1 cellular context compared by ENCODE assay signal in the genomic region with DNA sequence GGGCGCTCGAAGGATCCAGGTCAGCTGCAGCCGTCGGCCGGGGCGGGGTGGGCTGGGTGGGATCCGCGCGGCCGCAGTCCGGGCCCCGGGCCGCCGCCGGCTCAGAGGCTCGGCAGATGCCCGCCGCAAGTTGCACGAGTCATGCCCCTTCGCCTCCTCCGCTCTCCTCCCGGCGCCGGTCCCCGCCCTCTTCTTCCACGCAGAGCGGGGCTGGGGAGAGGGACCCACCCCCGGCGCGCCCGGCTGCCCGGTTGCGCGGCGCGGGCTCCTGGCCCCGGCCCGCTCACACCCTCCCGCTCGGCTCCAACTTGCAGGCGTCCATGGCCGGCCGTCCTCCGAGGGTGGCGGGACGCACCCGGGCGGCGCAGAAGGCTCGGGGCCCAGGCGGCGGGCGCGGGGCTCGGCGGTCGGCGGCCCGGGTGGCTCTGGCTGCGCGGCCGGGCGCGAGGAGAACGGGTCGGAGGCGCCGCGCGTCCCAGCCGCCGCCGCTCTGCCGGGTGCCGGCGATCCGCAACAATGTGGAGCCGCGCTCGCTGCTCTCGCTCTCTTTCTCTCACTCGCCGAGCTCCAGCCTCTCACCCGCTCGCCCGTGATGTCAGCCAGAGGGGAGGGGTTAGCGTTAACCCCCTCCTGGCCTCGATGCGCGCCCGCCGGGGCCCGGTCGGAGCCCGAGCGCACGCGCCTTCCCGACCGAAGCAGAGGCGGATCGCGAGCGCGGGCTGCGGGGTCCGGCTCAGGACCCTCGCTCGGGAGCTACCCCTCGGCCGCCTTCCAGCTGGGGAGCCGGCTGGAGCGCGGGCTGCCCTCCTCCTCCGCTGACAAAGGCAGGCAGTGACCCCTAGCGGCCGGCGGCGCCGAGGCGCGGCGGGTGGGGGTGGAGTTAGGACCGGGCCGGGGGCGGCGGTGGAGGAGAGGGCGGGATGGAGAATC.
TF ChIP-seq lines count a peak whose summit lies in the region.

NECTIN1 (minus strand) TSS at position 550 of the 930 bp plus-strand sequence. CDS start 647 bp downstream, outside the sequence.

TF ChIP-seq in GM12878, 131 proteins besides CTCF, POLR2A, EP300 and RAD21 (continued from another document):
- TF ChIP-seq CHD2 (IDR thresholded peaks at IDR 0.05; ENCODE audit: borderline replicate concordance, low read depth, low read length): 0 out of 2 replicates have a peak, but pooled peaks have one; percentile 36
- TF ChIP-seq BRCA1 (IDR thresholded peaks at IDR 0.05; ENCODE audit: low read depth, low read length): no peak
- peak; percentile 59; the same call in 1 of the 2 replicates for TF ChIP-seq POLR2AphosphoS5 (IDR thresholded peaks at IDR 0.05; ENCODE audit: low read length)
- peak; percentile 69 for TF ChIP-seq CREB1 (IDR thresholded peaks at IDR 0.05; ENCODE audit: low read depth)
- no peak for TF ChIP-seq ZNF274 (IDR thresholded peaks at IDR 0.05; ENCODE audit: insufficient read depth, insufficient read length)
- TF ChIP-seq ASH2L (IDR thresholded peaks at IDR 0.05; ENCODE audit: borderline replicate concordance, low read depth): no peak
- TF ChIP-seq SMC3 (IDR thresholded peaks at IDR 0.05; ENCODE audit: borderline replicate concordance, low read length): peak; percentile 37; the same call in 1 of the 2 replicates
- TF ChIP-seq GATAD2B (conservative IDR thresholded peaks at IDR 0.05; ENCODE audit: low read depth): peak; percentile 82
- TF ChIP-seq HDGF (IDR thresholded peaks at IDR 0.05): no peak
- TF ChIP-seq, protein P1, sequence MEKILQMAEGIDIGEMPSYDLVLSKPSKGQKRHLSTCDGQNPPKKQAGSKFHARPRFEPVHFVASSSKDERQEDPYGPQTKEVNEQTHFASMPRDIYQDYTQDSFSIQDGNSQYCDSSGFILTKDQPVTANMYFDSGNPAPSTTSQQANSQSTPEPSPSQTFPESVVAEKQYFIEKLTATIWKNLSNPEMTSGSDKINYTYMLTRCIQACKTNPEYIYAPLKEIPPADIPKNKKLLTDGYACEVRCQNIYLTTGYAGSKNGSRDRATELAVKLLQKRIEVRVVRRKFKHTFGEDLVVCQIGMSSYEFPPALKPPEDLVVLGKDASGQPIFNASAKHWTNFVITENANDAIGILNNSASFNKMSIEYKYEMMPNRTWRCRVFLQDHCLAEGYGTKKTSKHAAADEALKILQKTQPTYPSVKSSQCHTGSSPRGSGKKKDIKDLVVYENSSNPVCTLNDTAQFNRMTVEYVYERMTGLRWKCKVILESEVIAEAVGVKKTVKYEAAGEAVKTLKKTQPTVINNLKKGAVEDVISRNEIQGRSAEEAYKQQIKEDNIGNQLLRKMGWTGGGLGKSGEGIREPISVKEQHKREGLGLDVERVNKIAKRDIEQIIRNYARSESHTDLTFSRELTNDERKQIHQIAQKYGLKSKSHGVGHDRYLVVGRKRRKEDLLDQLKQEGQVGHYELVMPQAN (conservative IDR thresholded peaks at IDR 0.05): peak; percentile 84
- TF ChIP-seq, protein P2, sequence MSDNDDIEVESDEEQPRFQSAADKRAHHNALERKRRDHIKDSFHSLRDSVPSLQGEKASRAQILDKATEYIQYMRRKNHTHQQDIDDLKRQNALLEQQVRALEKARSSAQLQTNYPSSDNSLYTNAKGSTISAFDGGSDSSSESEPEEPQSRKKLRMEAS (IDR thresholded peaks at IDR 0.05; ENCODE audit: low read depth, low read length): no peak
- no peak for TF ChIP-seq SUPT20H (IDR thresholded peaks at IDR 0.05; ENCODE audit: borderline replicate concordance, control insufficient read depth, low read depth, low read length)
- no peak for TF ChIP-seq MTA2 (IDR thresholded peaks at IDR 0.05; ENCODE audit: low read depth)
- TF ChIP-seq HDAC6 (IDR thresholded peaks at IDR 0.05; ENCODE audit: unreplicated experiment): no peak
- no peak for TF ChIP-seq CBX5 (IDR thresholded peaks at IDR 0.05; ENCODE audit: low read depth)
- peak; percentile 66; the same call in 1 of the 2 replicates for TF ChIP-seq ZNF207 (IDR thresholded peaks at IDR 0.05; ENCODE audit: borderline replicate concordance)
- TF ChIP-seq LARP7 (IDR thresholded peaks at IDR 0.05): peak; percentile 88
- no peak for TF ChIP-seq STAT1 (conservative IDR thresholded peaks at IDR 0.05)
- TF ChIP-seq JUND (IDR thresholded peaks at IDR 0.05; ENCODE audit: low read depth, low read length): 0 out of 2 replicates have a peak, but pooled peaks have one; percentile 4
